Comparison of ENCODE assay signal across 27 cellular contexts in genomic region chr1:150185481-150185880, GRCh38.
"Had no signal": no experiment of that assay in that cellular context is flagged by ENCODE, and none has a peak within 500 bp of the region (broad histone marks: within the 10 kb centered on the region; RNA-seq: fewer than 3 reads in every experiment).

No MANE protein-coding gene starts in this region.

- DNase-seq: activated CD4-positive, alpha-beta T cell treated with anti-CD3 and anti-CD28 coated beads for 36 hours; activated CD4-positive, CD25-positive, alpha-beta regulatory T cell; activated CD8-positive, alpha-beta memory T cell treated with anti-CD3 and anti-CD28 coated beads, Interleukin-2, amount 10 ng/mL, durations not matched to agents 7 days and 5 days; activated CD8-positive, alpha-beta T cell treated with anti-CD3 and anti-CD28 coated beads, Interleukin-2, amount 10 ng/mL, durations not matched to agents 7 days and 5 days; activated naive CD8-positive, alpha-beta T cell treated with anti-CD3 and anti-CD28 coated beads, Interleukin-2, amount 50 U/mL, for 24 hours; activated T-cell treated with anti-CD3 and anti-CD28 coated beads, Interleukin-2, amount 50 U/mL, for 48 hours; cerebellar nuclear complex; colonic mucosa; left cardiac atrium; left ventricle myocardium superior; naive B cell; occipital lobe; psoas muscle; stimulated activated CD4-positive, alpha-beta T cell treated with anti-CD3 and anti-CD28 coated beads, Interleukin-15, amount 100 ng/mL, for 24 hours; stimulated activated CD4-positive, alpha-beta T cell treated with anti-CD3 and anti-CD28 coated beads, Interleukin-2, amount 100 ng/mL, for 24 hours; stimulated activated naive B cell treated with anti-CD40 and anti-IgM and Interleukin-4, amounts not matched to agents 10 μg/mL and 1 μg/mL and 100 μg/mL, for 72 hours; T-helper 1 cell had no signal

- H3K79me2 ChIP-seq: hepatocyte, parathyroid adenoma had no signal

- H3K27me3 ChIP-seq: cardiac muscle cell, colonic mucosa, gastroesophageal sphincter, hepatocyte, suprapubic skin, tibial nerve had no signal

- ATAC-seq: activated CD4-positive, alpha-beta T cell treated with anti-CD3 and anti-CD28 coated beads for 36 hours; activated CD8-positive, alpha-beta memory T cell treated with anti-CD3 and anti-CD28 coated beads, Interleukin-2, amount 10 ng/mL, durations not matched to agents 7 days and 5 days; activated CD8-positive, alpha-beta T cell treated with anti-CD3 and anti-CD28 coated beads, Interleukin-2, amount 10 ng/mL, durations not matched to agents 7 days and 5 days; activated naive CD8-positive, alpha-beta T cell treated with anti-CD3 and anti-CD28 coated beads, Interleukin-2, amount 50 U/mL, for 24 hours; gastroesophageal sphincter; left cardiac atrium; left ventricle myocardium superior; psoas muscle; stimulated activated naive B cell treated with anti-CD40 and anti-IgM and Interleukin-4, amounts not matched to agents 10 μg/mL and 1 μg/mL and 100 μg/mL, for 72 hours had no signal

- H3K4me3 Mint-ChIP-seq: activated CD4-positive, alpha-beta T cell treated with anti-CD3 and anti-CD28 coated beads for 36 hours; activated CD8-positive, alpha-beta memory T cell treated with anti-CD3 and anti-CD28 coated beads, Interleukin-2, amount 10 ng/mL, durations not matched to agents 7 days and 5 days; activated CD8-positive, alpha-beta T cell treated with anti-CD3 and anti-CD28 coated beads, Interleukin-2, amount 10 ng/mL, durations not matched to agents 7 days and 5 days; activated naive CD4-positive, alpha-beta T cell treated with anti-CD3 and anti-CD28 coated beads, Interleukin-2, amount 50 U/mL, for 24 hours; activated naive CD8-positive, alpha-beta T cell treated with anti-CD3 and anti-CD28 coated beads, Interleukin-2, amount 50 U/mL, for 24 hours; mesothelial cell of epicardium; T-helper 2 cell treated with Interferon-gamma antibody and Interleukin-4, amounts not matched to agents 5 μg/mL and 100 μg/mL, for 36 hours had no signal

- H3K9ac ChIP-seq: parathyroid adenoma had no signal

- H3K9me3 ChIP-seq: colonic mucosa, gastroesophageal sphincter, psoas muscle, suprapubic skin, tibial nerve had no signal

- H2AFZ ChIP-seq: hepatocyte, parathyroid adenoma had no signal

- H3K4me3 ChIP-seq: cardiac muscle cell, colonic mucosa, gastroesophageal sphincter, hepatocyte, psoas muscle, suprapubic skin, tibial nerve had no signal

- H3K27ac Mint-ChIP-seq: activated CD4-positive, alpha-beta T cell treated with anti-CD3 and anti-CD28 coated beads for 36 hours; activated CD8-positive, alpha-beta memory T cell treated with anti-CD3 and anti-CD28 coated beads, Interleukin-2, amount 10 ng/mL, durations not matched to agents 7 days and 5 days; activated CD8-positive, alpha-beta T cell treated with anti-CD3 and anti-CD28 coated beads, Interleukin-2, amount 10 ng/mL, durations not matched to agents 7 days and 5 days; activated naive CD4-positive, alpha-beta T cell treated with anti-CD3 and anti-CD28 coated beads, Interleukin-2, amount 50 U/mL, for 24 hours; activated naive CD8-positive, alpha-beta T cell treated with anti-CD3 and anti-CD28 coated beads, Interleukin-2, amount 50 U/mL, for 24 hours; activated T-helper 2 cell treated with anti-CD3 and anti-CD28 coated beads, Interferon-gamma antibody, Interleukin-2, Interleukin-4, amounts not matched to agents 10 μg/mL and 5 μg/mL and 100 μg/mL, durations not matched to agents 14 hours and 24 hours and 36 hours; mesothelial cell of epicardium; stimulated activated naive B cell treated with anti-CD40 and anti-IgM and Interleukin-4, amounts not matched to agents 10 μg/mL and 1 μg/mL and 100 μg/mL, for 72 hours; T-helper 2 cell treated with Interferon-gamma antibody and Interleukin-4, amounts not matched to agents 5 μg/mL and 100 μg/mL, for 36 hours had no signal

- H3K27ac ChIP-seq: cardiac muscle cell, colonic mucosa, hepatocyte, parathyroid adenoma, psoas muscle had no signal

- H3K36me3 Mint-ChIP-seq: activated CD8-positive, alpha-beta memory T cell treated with anti-CD3 and anti-CD28 coated beads, Interleukin-2, amount 10 ng/mL, durations not matched to agents 7 days and 5 days; activated naive CD4-positive, alpha-beta T cell treated with anti-CD3 and anti-CD28 coated beads, Interleukin-2, amount 50 U/mL, for 24 hours; mesothelial cell of epicardium; naive B cell; stimulated activated naive B cell treated with anti-CD40 and anti-IgM and Interleukin-4, amounts not matched to agents 10 μg/mL and 1 μg/mL and 100 μg/mL, for 72 hours had no signal

- H3K36me3 ChIP-seq: cardiac muscle cell, colonic mucosa, gastroesophageal sphincter, suprapubic skin, tibial nerve had no signal

- H3K27me3 Mint-ChIP-seq: activated CD4-positive, alpha-beta T cell treated with anti-CD3 and anti-CD28 coated beads for 36 hours; activated naive CD4-positive, alpha-beta T cell treated with anti-CD3 and anti-CD28 coated beads, Interleukin-2, amount 50 U/mL, for 24 hours; activated naive CD8-positive, alpha-beta T cell treated with anti-CD3 and anti-CD28 coated beads, Interleukin-2, amount 50 U/mL, for 24 hours; naive B cell; stimulated activated naive B cell treated with anti-CD40 and anti-IgM and Interleukin-4, amounts not matched to agents 10 μg/mL and 1 μg/mL and 100 μg/mL, for 72 hours had no signal

- H3K4me1 ChIP-seq: colonic mucosa, parathyroid adenoma, psoas muscle had no signal

- H3K4me2 ChIP-seq: hepatocyte had no signal

- H3K9me3 Mint-ChIP-seq: activated naive CD4-positive, alpha-beta T cell treated with anti-CD3 and anti-CD28 coated beads, Interleukin-2, amount 50 U/mL, for 24 hours; activated naive CD8-positive, alpha-beta T cell treated with anti-CD3 and anti-CD28 coated beads, Interleukin-2, amount 50 U/mL, for 24 hours; activated T-helper 2 cell treated with anti-CD3 and anti-CD28 coated beads, Interferon-gamma antibody, Interleukin-2, Interleukin-4, amounts not matched to agents 10 μg/mL and 5 μg/mL and 100 μg/mL, durations not matched to agents 14 hours and 24 hours and 36 hours; mesothelial cell of epicardium; naive B cell; stimulated activated naive B cell treated with anti-CD40 and anti-IgM and Interleukin-4, amounts not matched to agents 10 μg/mL and 1 μg/mL and 100 μg/mL, for 72 hours; T-helper 2 cell treated with Interferon-gamma antibody and Interleukin-4, amounts not matched to agents 5 μg/mL and 100 μg/mL, for 36 hours had no signal
